ENCODE assay signal across 8 cellular contexts in genomic region chr16:3577302-3577752, GRCh38. TPM values are rescaled to one million over a fixed set of nuclear protein-coding genes. Genes with fewer than 3 reads are reported as not detected.
A peak's percentile ranks its signal among the peaks of the same experiment; 100 is the strongest.
DNase-seq lines count a peak whose midpoint lies in the region; ATAC-seq and TF ChIP-seq lines count a peak whose summit lies in the region.

NLRC3 (minus strand) TSS chr16:3577403; CDS start chr16:3565036, 12,367 bp downstream.

- H3K4me1 ChIP-seq in BLaER1 (peaks cover 79% of the 10 kb centered on the region), KMS-11 (ENCODE audit: low read depth, poor library complexity, severe bottlenecking) (peaks cover 46% of the 10 kb centered on the region), lung (ENCODE audit: control insufficient read depth in 2 of 2, insufficient read depth in 2 of 2, low read length in 2 of 2) (peaks cover 0 to 6% of the 10 kb centered on the region in 2 donors)

- H3K4me2 ChIP-seq in BLaER1 (peak within 1 kb of the TSS; percentile 98), KMS-11 (peak within 1 kb of the TSS; percentile 72)

- H3K27me3 ChIP-seq in BLaER1 (no peaks in the 10 kb centered on the region), KMS-11 (ENCODE audit: insufficient read depth, low read depth) (no peaks in the 10 kb centered on the region), lung (ENCODE audit: control insufficient read depth, insufficient read depth) (no peaks in the 10 kb centered on the region)

- peak within 1 kb of the TSS; percentile 83 for H3K9ac ChIP-seq in BLaER1
- H3K9ac ChIP-seq in KMS-11: peak within 1 kb of the TSS; percentile 17; the same call in 1 of the 2 replicates

- WGBS in lung, 2 donors: 11 to 36% methylated on average over 18 of the region's 18 CpGs

- no peaks in the 10 kb centered on the region for H3K79me2 ChIP-seq in KMS-11 (ENCODE audit: insufficient read depth, low read depth)

- no peak within 1 kb of the TSS; the same call in 1 of the 2 replicates for H2AFZ ChIP-seq in KMS-11 (ENCODE audit: low read depth)

- H3K27ac ChIP-seq in BLaER1 (peak within 1 kb of the TSS; percentile 92), KMS-11 (peak within 1 kb of the TSS; percentile 87), lung (ENCODE audit: low read depth in 1 of 2, low read length in 1 of 2) (peak within 1 kb of the TSS in 1 of 2 donors; percentile 61)

- H3K9me3 ChIP-seq in BLaER1 (peaks cover under 1% of the 10 kb centered on the region; the same call in 1 of the 2 replicates), lung (ENCODE audit: control insufficient read depth in 2 of 2, insufficient read depth in 1 of 2, low read length in 1 of 2) (no peaks in the 10 kb centered on the region)

- no peak for TF ChIP-seq CTCF in KMS-11 (conservative IDR thresholded peaks at IDR 0.05; ENCODE audit: low read depth, low read length)
- TF ChIP-seq CTCF in lung (IDR thresholded peaks at IDR 0.05; ENCODE audit: control extremely low read depth, extremely low read depth): no peak

- H3K36me3 ChIP-seq in BLaER1 (peaks cover 11% of the 10 kb centered on the region), KMS-11 (ENCODE audit: insufficient read depth) (no peaks in the 10 kb centered on the region), lung (ENCODE audit: control insufficient read depth in 2 of 2, insufficient read depth in 2 of 2, low read length in 2 of 2) (peaks cover 0 to 2% of the 10 kb centered on the region in 2 donors)

- no peak for ATAC-seq in lung (ENCODE audit: insufficient read depth, low FRiP score)

- DNase-seq in activated T-cell treated with anti-CD3 and anti-CD28 coated beads for 1 hour (ENCODE audit: low read depth): peak; percentile 29
- DNase-seq in lung (ENCODE audit: low spot score): no peak
- DNase-seq in superior temporal gyrus (ENCODE audit: extremely low spot score): no peak
- no peak for DNase-seq in AG08396 (ENCODE audit: low spot score)
- DNase-seq in NCI-H2081 (lab: John Stamatoyannopoulos, UW): no peak
- no peak for DNase-seq in COR-L47 (lab: John Stamatoyannopoulos, UW)

- peak within 1 kb of the TSS; percentile 72 for H3K4me3 ChIP-seq in BLaER1
- no peak within 1 kb of the TSS for H3K4me3 ChIP-seq in KMS-11 (IDR thresholded peaks at IDR 0.05; ENCODE audit: insufficient read depth, low read depth, low read length)
- peak within 1 kb of the TSS; percentile 4 for H3K4me3 ChIP-seq in lung

- H4K20me1 ChIP-seq in BLaER1: peaks cover 7% of the 10 kb centered on the region; the same call in 1 of the 2 replicates
- no peaks in the 10 kb centered on the region for H4K20me1 ChIP-seq in KMS-11 (ENCODE audit: insufficient read depth)

RNA-seq across cellular contexts. Expression of gene NLRC3, which starts in this region (rescaled TPM):
- total RNA-seq in lung: 1 to 10 TPM; 3.6 to 4.4 TPM
- polyA plus RNA-seq in lung: 1 to 10 TPM; 1.1 to 1.4 TPM
